In genomic region chr21:43313939-43314405, GRCh38 we compare ENCODE assay signal across 26 cellular contexts.
DNase-seq lines count a peak whose midpoint lies in the region; ATAC-seq and TF ChIP-seq lines count a peak whose summit lies in the region.
"Had no signal": no experiment of that assay in that cellular context is flagged by ENCODE, and none has a peak within 500 bp of the region (broad histone marks: within the 10 kb centered on the region; RNA-seq: fewer than 3 reads in every experiment).

No MANE protein-coding gene starts in this region.

- intact Hi-C loops in activated CD4-positive, alpha-beta T cell treated with anti-CD3 and anti-CD28 coated beads, Interleukin-2, amount 10 ng/mL, durations not matched to agents 24 days and 14 days (cut with micrococcal nuclease), result no loop called here

- H3K4me1 Mint-ChIP-seq in activated CD4-positive, alpha-beta T cell treated with anti-CD3 and anti-CD28 coated beads, Interleukin-2, amount 10 ng/mL, durations not matched to agents 24 days and 14 days, result peaks cover 6% of the 10 kb centered on the region

- no peak for DNase-seq in activated CD4-positive, alpha-beta T cell treated with anti-CD3 and anti-CD28 coated beads, Interleukin-2, amount 10 ng/mL, durations not matched to agents 24 days and 14 days
- no peak for DNase-seq in activated CD4-positive, alpha-beta T cell treated with anti-CD3 and anti-CD28 coated beads, Interleukin-2, amount 50 U/mL, for 4 hours
- DNase-seq in GM12865 (ENCODE audit: low read depth) (peak; percentile 86), NT2/D1 (ENCODE audit: low read depth, low spot score) (no peak), neuronal stem cell (ENCODE audit: low spot score) (no peak), suprapubic skin (ENCODE audit: low spot score in 2 of 2) (no peak)
- DNase-seq in stimulated activated CD8-positive, alpha-beta memory T cell treated with anti-CD3 and anti-CD28 coated beads, Interleukin-4, amount 100 ng/mL, for 48 hours, result no peak
- DNase-seq: 8988T; activated CD4-positive, alpha-beta T cell treated with anti-CD3 and anti-CD28 coated beads for 1 hour; activated effector memory CD4-positive, alpha-beta T cell treated with anti-CD3 and anti-CD28 coated beads, Interleukin-2, amount 50 U/mL, for 16 hours; activated T-cell treated with anti-CD3 and anti-CD28 coated beads, Interleukin-2, amount 50 U/mL, for 24 hours; caudate nucleus; CD4-positive, alpha-beta T cell; effector memory CD8-positive, alpha-beta T cell; immature natural killer cell; KG1; NCI-H1930; NCI-H524 treated with DMSO at 0.1 percent for 48 hours; PC-3; SHP77 treated with DMSO at 0.1 percent for 48 hours; stimulated activated CD4-positive, alpha-beta T cell treated with anti-CD3 and anti-CD28 coated beads, Interleukin-12 subunit alpha, Interleukin-12 subunit beta, amount 100 ng/mL, for 4 hours; stimulated activated CD4-positive, alpha-beta T cell treated with anti-CD3 and anti-CD28 coated beads, Interleukin-2, amount 100 ng/mL, for 48 hours had no signal

- H3K4ac ChIP-seq in neuronal stem cell (ENCODE audit: low read length), result no peak overlapping the region

- H3K79me1 ChIP-seq in neuronal stem cell (ENCODE audit: low read depth, low read length), result no peaks in the 10 kb centered on the region

- TF ChIP-seq CTCF in GM12865 (IDR thresholded peaks at IDR 0.05; ENCODE audit: insufficient read depth, low read depth, low read length, missing control alignments), result no peak
- TF ChIP-seq CTCF in suprapubic skin (IDR thresholded peaks at IDR 0.05), result no peak

- H3K9me3 ChIP-seq in NT2/D1 (ENCODE audit: insufficient read depth, low read length), result peaks cover 16% of the 10 kb centered on the region; the same call in 1 of the 2 replicates
- H3K9me3 ChIP-seq in neuronal stem cell (replicated peaks in 1 of 2; ENCODE audit: control insufficient read depth in 2 of 2, insufficient read depth in 1 of 2, low read depth in 1 of 2, low read length in 2 of 2), result peaks cover 7 to 13% of the 10 kb centered on the region in 2 donors
- no peaks in the 10 kb centered on the region for H3K9me3 ChIP-seq in suprapubic skin

- no peak overlapping the region for H2BK5ac ChIP-seq in neuronal stem cell (ENCODE audit: low read length)

- no peak for TF ChIP-seq EP300 in suprapubic skin (IDR thresholded peaks at IDR 0.05)

- ATAC-seq in GM18498 (IDR thresholded peaks at IDR 0.05; ENCODE audit: unreplicated experiment), result no peak
- ATAC-seq: effector memory CD8-positive, alpha-beta T cell; left lung; PC-3 had no signal

- H3K18ac ChIP-seq in neuronal stem cell (ENCODE audit: low read length), result peak overlapping the region; percentile 84

- H2AK5ac ChIP-seq in neuronal stem cell (ENCODE audit: low read depth, low read length), result peak overlapping the region; percentile 30

- no peak overlapping the region for H3K14ac ChIP-seq in neuronal stem cell (ENCODE audit: low read length)

- H2BK15ac ChIP-seq in neuronal stem cell (ENCODE audit: low read length), result no peak overlapping the region

- no peak overlapping the region for H4K91ac ChIP-seq in neuronal stem cell (ENCODE audit: low read depth, low read length, poor library complexity)

- H3K27ac Mint-ChIP-seq in activated CD4-positive, alpha-beta T cell treated with anti-CD3 and anti-CD28 coated beads, Interleukin-2, amount 10 ng/mL, durations not matched to agents 24 days and 14 days, result peak overlapping the region; percentile 43
- H3K27ac Mint-ChIP-seq: activated T-cell treated with anti-CD3 and anti-CD28 coated beads, Interleukin-2, amount 50 U/mL, for 24 hours; CD4-positive, alpha-beta T cell; T-helper 2 cell treated with Interferon-gamma antibody and Interleukin-4, amounts not matched to agents 5 μg/mL and 100 μg/mL, for 36 hours; type B pancreatic cell had no signal

- no peak overlapping the region for H3K23ac ChIP-seq in neuronal stem cell (ENCODE audit: low read depth, low read length, poor library complexity)

- no peaks in the 10 kb centered on the region for H3K9me3 Mint-ChIP-seq in activated CD4-positive, alpha-beta T cell treated with anti-CD3 and anti-CD28 coated beads, Interleukin-2, amount 10 ng/mL, durations not matched to agents 24 days and 14 days
- H3K9me3 Mint-ChIP-seq: activated T-cell treated with anti-CD3 and anti-CD28 coated beads, Interleukin-2, amount 50 U/mL, for 24 hours; CD4-positive, alpha-beta T cell; T-helper 2 cell treated with Interferon-gamma antibody and Interleukin-4, amounts not matched to agents 5 μg/mL and 100 μg/mL, for 36 hours; type B pancreatic cell had no signal

- peak overlapping the region; percentile 69 for H3K4me3 ChIP-seq in GM12865 (ENCODE audit: low read depth, low read length)
- H3K4me3 ChIP-seq in NT2/D1 (ENCODE audit: insufficient read length, low read depth), result no peak overlapping the region
- no peak overlapping the region for H3K4me3 ChIP-seq in neuronal stem cell (ENCODE audit: low read length in 2 of 2)
- H3K4me3 ChIP-seq in suprapubic skin, result no peak overlapping the region
- H3K4me3 ChIP-seq: left lung had no signal

- no peak for TF ChIP-seq POLR2A in suprapubic skin (IDR thresholded peaks at IDR 0.05)

- H3K4me2 ChIP-seq in neuronal stem cell (ENCODE audit: insufficient read depth, low read length, poor library complexity, severe bottlenecking), result no peak overlapping the region

- H3K27me3 ChIP-seq in NT2/D1 (ENCODE audit: insufficient read depth, insufficient read length) (no peaks in the 10 kb centered on the region), neuronal stem cell (ENCODE audit: control insufficient read depth in 3 of 3, insufficient read depth in 3 of 3, low read depth in 1 of 3, low read length in 3 of 3) (no peaks in the 10 kb centered on the region), suprapubic skin (peaks cover 6% of the 10 kb centered on the region)

- WGBS in neuronal stem cell (ENCODE audit: extremely low coverage in 2 of 2, insufficient read length in 2 of 2, insufficient replicate concordance in 1 of 2), 2 donors, result no CpG with 5 or more reads among the region's 9 CpGs
- WGBS in suprapubic skin, result 76% methylated on average over 6 of the region's 9 CpGs

- no peak overlapping the region for H2BK120ac ChIP-seq in neuronal stem cell (ENCODE audit: low read depth, low read length)

- no peak overlapping the region for H3K4me3 Mint-ChIP-seq in activated CD4-positive, alpha-beta T cell treated with anti-CD3 and anti-CD28 coated beads, Interleukin-2, amount 10 ng/mL, durations not matched to agents 24 days and 14 days
- H3K4me3 Mint-ChIP-seq: activated T-cell treated with anti-CD3 and anti-CD28 coated beads, Interleukin-2, amount 50 U/mL, for 24 hours; CD4-positive, alpha-beta T cell; effector memory CD8-positive, alpha-beta T cell; immature natural killer cell; T-helper 2 cell treated with Interferon-gamma antibody and Interleukin-4, amounts not matched to agents 5 μg/mL and 100 μg/mL, for 36 hours; type B pancreatic cell had no signal

- H2AFZ ChIP-seq in neuronal stem cell (ENCODE audit: low read length), result no peak overlapping the region

- H3K27ac ChIP-seq in neuronal stem cell (replicated peaks; ENCODE audit: low read length) (no peak overlapping the region), suprapubic skin (no peak overlapping the region)
- H3K27ac ChIP-seq: left lung had no signal

- peaks cover 2% of the 10 kb centered on the region for H3K27me3 Mint-ChIP-seq in activated CD4-positive, alpha-beta T cell treated with anti-CD3 and anti-CD28 coated beads, Interleukin-2, amount 10 ng/mL, durations not matched to agents 24 days and 14 days
- H3K27me3 Mint-ChIP-seq: type B pancreatic cell had no signal

- peak overlapping the region; percentile 70 for H3K9ac ChIP-seq in NT2/D1 (ENCODE audit: insufficient read length, low read depth)
- H3K9ac ChIP-seq in neuronal stem cell (ENCODE audit: low read depth, low read length, poor library complexity), result no peak overlapping the region

- H3K36me3 Mint-ChIP-seq in activated CD4-positive, alpha-beta T cell treated with anti-CD3 and anti-CD28 coated beads, Interleukin-2, amount 10 ng/mL, durations not matched to agents 24 days and 14 days (ENCODE audit: low read depth), result no peaks in the 10 kb centered on the region
- H3K36me3 Mint-ChIP-seq: immature natural killer cell, type B pancreatic cell had no signal

- H3K4me1 ChIP-seq in NT2/D1 (ENCODE audit: insufficient read depth, insufficient read length) (peaks cover 19% of the 10 kb centered on the region), neuronal stem cell (ENCODE audit: control insufficient read depth in 2 of 2, insufficient read depth in 1 of 2, low read depth in 1 of 2, low read length in 2 of 2) (peaks cover 5 to 7% of the 10 kb centered on the region in 2 donors), suprapubic skin (peaks cover 28% of the 10 kb centered on the region)
- H3K4me1 ChIP-seq: left lung had no signal

- H4K8ac ChIP-seq in neuronal stem cell (ENCODE audit: low read depth, low read length), result no peak overlapping the region

- peak overlapping the region; percentile 79 for H2BK12ac ChIP-seq in neuronal stem cell (ENCODE audit: low read length)

- H3K36me3 ChIP-seq in NT2/D1 (ENCODE audit: insufficient read depth, insufficient read length, low read length) (no peaks in the 10 kb centered on the region), neuronal stem cell (replicated peaks in 1 of 2; ENCODE audit: control insufficient read depth in 2 of 2, insufficient read depth in 2 of 2, low read length in 2 of 2) (no peaks in the 10 kb centered on the region), suprapubic skin (no peaks in the 10 kb centered on the region)
- H3K36me3 ChIP-seq: left lung had no signal
